ENCODE assay signal across 16 cellular contexts in the genomic region with DNA sequence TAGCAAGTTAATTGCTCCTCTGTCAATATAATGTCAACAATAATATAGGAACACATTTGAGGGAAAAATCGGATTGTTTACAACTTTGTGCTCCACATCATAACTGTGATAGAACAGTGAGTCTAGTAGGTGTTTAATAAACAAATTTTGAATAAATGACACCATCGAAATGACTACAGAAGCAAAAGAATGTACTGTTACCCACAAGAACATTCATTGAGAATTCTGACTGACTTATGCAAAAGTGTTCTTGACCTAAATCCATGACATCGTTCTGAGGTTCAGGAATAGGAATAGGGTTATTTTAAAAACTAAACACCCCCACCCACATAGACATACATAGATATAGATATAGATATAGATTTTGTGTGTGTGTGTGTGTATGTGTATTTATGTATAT. TPM values are rescaled to one million over a fixed set of nuclear protein-coding genes. Genes with fewer than 3 reads are reported as not detected.
DNase-seq lines count a peak whose midpoint lies in the region; ATAC-seq lines count a peak whose summit lies in the region.
"Had no signal": no experiment of that assay in that cellular context is flagged by ENCODE, and none has a peak within 500 bp of the region (broad histone marks: within the 10 kb centered on the region; RNA-seq: fewer than 3 reads in every experiment).

No MANE protein-coding gene starts in this region.

- no peaks in the 10 kb centered on the region for H3K9me3 ChIP-seq in neuronal stem cell (replicated peaks in 1 of 2; ENCODE audit: control insufficient read depth in 2 of 2, insufficient read depth in 1 of 2, low read depth in 1 of 2, low read length in 2 of 2)
- H3K9me3 ChIP-seq: BE2C, BLaER1, Caco-2 had no signal

- H3K18ac ChIP-seq in neuronal stem cell (ENCODE audit: low read length): no peak overlapping the region

- H4K8ac ChIP-seq in neuronal stem cell (ENCODE audit: low read depth, low read length): no peak overlapping the region

- H3K4ac ChIP-seq in neuronal stem cell (ENCODE audit: low read length): no peak overlapping the region

- no peak overlapping the region for H4K91ac ChIP-seq in neuronal stem cell (ENCODE audit: low read depth, low read length, poor library complexity)

- H3K14ac ChIP-seq in neuronal stem cell (ENCODE audit: low read length): no peak overlapping the region

- no peak overlapping the region for H3K23ac ChIP-seq in neuronal stem cell (ENCODE audit: low read depth, low read length, poor library complexity)

- H3K36me3 ChIP-seq in neuronal stem cell (replicated peaks in 1 of 2; ENCODE audit: control insufficient read depth in 2 of 2, insufficient read depth in 2 of 2, low read length in 2 of 2): no peaks in the 10 kb centered on the region
- H3K36me3 ChIP-seq: BE2C, BLaER1 had no signal

- H3K79me1 ChIP-seq in neuronal stem cell (ENCODE audit: low read depth, low read length): no peaks in the 10 kb centered on the region

- no CpG with 5 or more reads among the region's 3 CpGs for WGBS in neuronal stem cell (ENCODE audit: extremely low coverage in 2 of 2, insufficient read length in 2 of 2, insufficient replicate concordance in 1 of 2), 2 donors

- no peak overlapping the region for H2BK12ac ChIP-seq in neuronal stem cell (ENCODE audit: low read length)

- H2BK15ac ChIP-seq in neuronal stem cell (ENCODE audit: low read length): no peak overlapping the region

- no peak overlapping the region for H3K4me3 ChIP-seq in neuronal stem cell (ENCODE audit: low read length in 2 of 2)
- H3K4me3 ChIP-seq: BLaER1 had no signal

- H3K9ac ChIP-seq in neuronal stem cell (ENCODE audit: low read depth, low read length, poor library complexity): no peak overlapping the region
- H3K9ac ChIP-seq: BLaER1 had no signal

- no peaks in the 10 kb centered on the region for H3K27me3 ChIP-seq in neuronal stem cell (ENCODE audit: control insufficient read depth in 3 of 3, insufficient read depth in 3 of 3, low read depth in 1 of 3, low read length in 3 of 3)
- H3K27me3 ChIP-seq: BE2C, BLaER1 had no signal

- peak overlapping the region; percentile 43 for H2AFZ ChIP-seq in neuronal stem cell (ENCODE audit: low read length)

- H3K27ac ChIP-seq in neuronal stem cell (replicated peaks; ENCODE audit: low read length): no peak overlapping the region
- H3K27ac ChIP-seq: BLaER1 had no signal

- H3K4me2 ChIP-seq in neuronal stem cell (ENCODE audit: insufficient read depth, low read length, poor library complexity, severe bottlenecking): no peak overlapping the region
- H3K4me2 ChIP-seq: BLaER1 had no signal

- DNase-seq in astrocyte of the hippocampus (ENCODE audit: low read depth, low spot score): peak; percentile 44
- no peak for DNase-seq in neuronal stem cell (ENCODE audit: low spot score)
- DNase-seq in NCI-H524 (lab: John Stamatoyannopoulos, UW): no peak
- no peak for DNase-seq in CD1c-positive myeloid dendritic cell (ENCODE audit: extremely low spot score)
- DNase-seq: 8988T; BE2C; C1 segment of cervical spinal cord; Caco-2; Calu3; CD4-positive, alpha-beta T cell; CD8-positive, alpha-beta T cell; DMS79 treated with DMSO at 0.1 percent for 48 hours; GF-D8 had no signal

- peaks cover under 1 to 10% of the 10 kb centered on the region in 2 donors for H3K4me1 ChIP-seq in neuronal stem cell (ENCODE audit: control insufficient read depth in 2 of 2, insufficient read depth in 1 of 2, low read depth in 1 of 2, low read length in 2 of 2)
- H3K4me1 ChIP-seq: BE2C, BLaER1, Caco-2 had no signal

- no peak for ATAC-seq in HG03175 (IDR thresholded peaks at IDR 0.05; ENCODE audit: unreplicated experiment)
- ATAC-seq: CD8-positive, alpha-beta T cell had no signal

- no peak overlapping the region for H2AK5ac ChIP-seq in neuronal stem cell (ENCODE audit: low read depth, low read length)

- H2BK5ac ChIP-seq in neuronal stem cell (ENCODE audit: low read length): no peak overlapping the region

- H2BK120ac ChIP-seq in neuronal stem cell (ENCODE audit: low read depth, low read length): no peak overlapping the region

RNA-seq across cellular contexts. Expression of gene LRRC4C, which starts 8.4 kb away (rescaled TPM):
- polyA plus RNA-seq in neuronal stem cell (2013, experiment 1 of 2): 12.2 TPM
- 12.2 TPM for polyA plus RNA-seq in neuronal stem cell (2013, experiment 2 of 2)
- polyA plus RNA-seq: CD14-positive monocyte had no signal
